ENCODE assay signal across 19 cellular contexts in genomic region chr22:33520904-33521780, GRCh38.
A peak's percentile ranks its signal among the peaks of the same experiment; 100 is the strongest.
DNase-seq lines count a peak whose midpoint lies in the region; ATAC-seq, FAIRE-seq and TF ChIP-seq lines count a peak whose summit lies in the region.
"Had no signal": no experiment of that assay in that cellular context is flagged by ENCODE, and none has a peak within 500 bp of the region (broad histone marks: within the 10 kb centered on the region; RNA-seq: fewer than 3 reads in every experiment).

No MANE protein-coding gene starts in this region.

- CTCF ChIA-PET in HepG2 (lab: Yijun Ruan, JAX; ENCODE audit: low intra/inter-chr PET ratio, low total read pairs): interaction anchor here (3.4 kb wide), 1 partner anchor 58 kb away, joined by 76 read pairs; no protein-coding TSS in a partner anchor

- no peak overlapping the region for H3K27ac ChIP-seq in BLaER1
- peak overlapping the region; percentile 51 for H3K27ac ChIP-seq in HepG2 (ENCODE audit: extremely low read length, insufficient read depth, low read length)

- peaks cover 7% of the 10 kb centered on the region; the same call in 1 of the 2 replicates for H3K36me3 ChIP-seq in BLaER1
- peaks cover 0 to 2% of the 10 kb centered on the region in 2 experiments; a peak in 3 of 5 replicates for H3K36me3 ChIP-seq in HepG2 (replicated peaks in 1 of 2; ENCODE audit: control insufficient read depth in 1 of 2, insufficient read depth in 2 of 2, low read length in 2 of 2)
- H3K36me3 ChIP-seq: MG63 had no signal

- no peak for TF ChIP-seq POLR2A in HepG2 (IDR thresholded peaks at IDR 0.05; ENCODE audit: insufficient read depth in 1 of 2, low read depth in 2 of 2, low read length in 2 of 2)

- TF ChIP-seq EP300 in HepG2 (IDR thresholded peaks at IDR 0.05; ENCODE audit: low read depth in 2 of 2, low read length in 2 of 2) (no peak), HepG2 (CRISPR knock-in tag; IDR thresholded peaks at IDR 0.05; ENCODE audit: borderline replicate concordance) (no peak)

- no peak for TF ChIP-seq CTCF in HepG2 (CRISPR knock-in tag; IDR thresholded peaks at IDR 0.05)
- no peak for TF ChIP-seq CTCF in progenitor cell of endocrine pancreas (IDR thresholded peaks at IDR 0.05; ENCODE audit: unreplicated experiment)

- H3K9me3 Mint-ChIP-seq in IgD-negative memory B cell: peaks cover 0 to 2% (median 0%) of the 10 kb centered on the region in 3 donors
- H3K9me3 Mint-ChIP-seq in progenitor cell of endocrine pancreas (ENCODE audit: low read depth): no peaks in the 10 kb centered on the region
- H3K9me3 Mint-ChIP-seq in naive thymus-derived CD8-positive, alpha-beta T cell: peaks cover 0 to 10% (median 0%) of the 10 kb centered on the region in 9 donors

- H3K27ac Mint-ChIP-seq in IgD-negative memory B cell (peak overlapping the region in 2 of 3 donors; percentile 57 to 91), progenitor cell of endocrine pancreas (peak overlapping the region; percentile 33)
- peak overlapping the region in 1 of 10 donors; percentile 7 for H3K27ac Mint-ChIP-seq in naive thymus-derived CD8-positive, alpha-beta T cell

- H3K4me3 Mint-ChIP-seq in IgD-negative memory B cell (peak overlapping the region in 3 of 4 donors; percentile 30 to 88 (median 73)), progenitor cell of endocrine pancreas (ENCODE audit: low read depth) (no peak overlapping the region)
- H3K4me3 Mint-ChIP-seq in naive thymus-derived CD8-positive, alpha-beta T cell: no peak overlapping the region
- H3K4me3 Mint-ChIP-seq: CD4-positive, CD25-positive, alpha-beta regulatory T cell; H9 had no signal

- intact Hi-C loops in HepG2 (cut with micrococcal nuclease; ENCODE audit: unreplicated experiment): no loop called here

- no peak for TF ChIP-seq RAD21 in HepG2 (CRISPR knock-in tag; IDR thresholded peaks at IDR 0.05)

- H3K27me3 ChIP-seq in BLaER1: no peaks in the 10 kb centered on the region
- no peaks in the 10 kb centered on the region for H3K27me3 ChIP-seq in HepG2 (ENCODE audit: control insufficient read depth in 1 of 2, insufficient read depth in 2 of 2, low read length in 2 of 2)
- H3K27me3 ChIP-seq: MG63 had no signal

- no TSS peak for BruUV-seq in HepG2 (replicated peaks; lab: Mats Ljungman, UMichigan)

- WGBS in HepG2 (ENCODE audit: low lambda C conversion rate): 95% methylated on average over 7 of the region's 8 CpGs

- no peaks in the 10 kb centered on the region for H3K79me2 ChIP-seq in HepG2 (ENCODE audit: insufficient read depth, low read length)

- H3K4me3 ChIP-seq in BLaER1 (no peak overlapping the region), HepG2 (replicated peaks in 1 of 3; ENCODE audit: insufficient read depth in 1 of 3, low read depth in 2 of 3, low read length in 3 of 3) (no peak overlapping the region)
- H3K4me3 ChIP-seq: K562, MG63 had no signal

- H3K4me1 ChIP-seq in BLaER1 (peaks cover 55% of the 10 kb centered on the region), HepG2 (ENCODE audit: insufficient read depth, low read length) (peaks cover 84% of the 10 kb centered on the region)

- H3K4me2 ChIP-seq in BLaER1 (peak overlapping the region; percentile 54), HepG2 (ENCODE audit: low read depth, low read length) (no peak overlapping the region)

- H4K20me1 ChIP-seq in BLaER1 (no peaks in the 10 kb centered on the region), HepG2 (ENCODE audit: insufficient read depth, low read length) (no peaks in the 10 kb centered on the region)

- in situ Hi-C loops in HepG2 (cut with HindIII; ENCODE audit: extremely low pct_ligation_motif_present, low pct_unique_long_range_greater_than_20kb): loop anchor here (25.0 kb wide), 1 partner anchor 391 kb away; the partner anchor contains the start of gene LARGE1

- no peak for DNase-seq in HepG2 (ENCODE audit: low spot score)
- no peak for DNase-seq in progenitor cell of endocrine pancreas (ENCODE audit: low spot score, unreplicated experiment)
- DNase-seq in naive thymus-derived CD8-positive, alpha-beta T cell: no peak
- DNase-seq in NCI-H2196 (lab: John Stamatoyannopoulos, UW; ENCODE audit: unreplicated experiment): no peak
- no peak for DNase-seq in activated gamma-delta T cell treated with Interleukin-2 at 50 U/mL for 16 hours
- no peak for DNase-seq in HPDE6-E6E7 (ENCODE audit: extremely low spot score)
- DNase-seq: CD4-positive, CD25-positive, alpha-beta regulatory T cell; H9; MG63; NCI-H1417; NCI-H1694 treated with DMSO at 0.1 percent for 48 hours; NCI-H2081 treated with DMSO at 0.1 percent for 48 hours; NCI-H2171 treated with DMSO at 0.1 percent for 48 hours; NCI-H446; NCI-H526; Right ventricle myocardium superior had no signal

- H3K9me3 ChIP-seq in BLaER1 (peaks cover 6% of the 10 kb centered on the region; the same call in 1 of the 2 replicates), HepG2 (ENCODE audit: low read length) (0 out of 2 replicates have a peak, but pooled peaks cover 5% of the 10 kb centered on the region)
- H3K9me3 ChIP-seq: MG63 had no signal

- H3K27me3 Mint-ChIP-seq in IgD-negative memory B cell: peaks cover 2% of the 10 kb centered on the region
- no peaks in the 10 kb centered on the region for H3K27me3 Mint-ChIP-seq in progenitor cell of endocrine pancreas
- H3K27me3 Mint-ChIP-seq in naive thymus-derived CD8-positive, alpha-beta T cell: no peaks in the 10 kb centered on the region
- H3K27me3 Mint-ChIP-seq: CD4-positive, CD25-positive, alpha-beta regulatory T cell had no signal

- H3K4me1 Mint-ChIP-seq in IgD-negative memory B cell (peaks cover 44 to 49% (median 48%) of the 10 kb centered on the region in 3 donors), progenitor cell of endocrine pancreas (ENCODE audit: low read depth) (peaks cover 24% of the 10 kb centered on the region)
- H3K4me1 Mint-ChIP-seq in naive thymus-derived CD8-positive, alpha-beta T cell: peaks cover 0 to 44% (median 4%) of the 10 kb centered on the region in 4 donors
- H3K4me1 Mint-ChIP-seq: CD4-positive, CD25-positive, alpha-beta regulatory T cell had no signal

- H3K9ac ChIP-seq in BLaER1: no peak overlapping the region
- H3K9ac ChIP-seq in HepG2 (ENCODE audit: insufficient read depth, low read depth, low read length): no peak overlapping the region

- FAIRE-seq in HepG2 (lab: Jason Lieb, UNC): no peak
- FAIRE-seq: K562 had no signal

- H3K36me3 Mint-ChIP-seq in IgD-negative memory B cell (no peaks in the 10 kb centered on the region), progenitor cell of endocrine pancreas (ENCODE audit: insufficient read depth) (peaks cover 15% of the 10 kb centered on the region)
- no peaks in the 10 kb centered on the region for H3K36me3 Mint-ChIP-seq in naive thymus-derived CD8-positive, alpha-beta T cell
- H3K36me3 Mint-ChIP-seq: CD4-positive, CD25-positive, alpha-beta regulatory T cell had no signal

- ATAC-seq in HepG2: no peak
- ATAC-seq in naive thymus-derived CD8-positive, alpha-beta T cell: no peak
- ATAC-seq: K562 had no signal

- H2AFZ ChIP-seq in HepG2 (ENCODE audit: low read length): no peak overlapping the region

- POLR2A ChIA-PET in HepG2 (lab: Yijun Ruan, JAX): interaction anchor here (0.8 to 8.1 kb wide), 5 partner anchors 19 to 58 kb away, joined by 3 to 68 read pairs (median 5); no protein-coding TSS in a partner anchor
- POLR2A ChIA-PET in naive thymus-derived CD8-positive, alpha-beta T cell (lab: Charles Lee): no interaction called here

TF ChIP-seq in HepG2, 621 proteins besides CTCF, POLR2A, EP300 and RAD21 (continues in another document):
- TF ChIP-seq USF2 (IDR thresholded peaks at IDR 0.05; ENCODE audit: low read depth, low read length) (no peak), USF2 (CRISPR knock-in tag; IDR thresholded peaks at IDR 0.05; ENCODE audit: borderline replicate concordance) (no peak), PITX1 (CRISPR knock-in tag; IDR thresholded peaks at IDR 0.05) (no peak), FIP1L1 (IDR thresholded peaks at IDR 0.05; ENCODE audit: borderline replicate concordance, insufficient read depth, low read depth, low read length) (no peak), ZNF3 (CRISPR knock-in tag; IDR thresholded peaks at IDR 0.05) (no peak), ZNF749 (CRISPR knock-in tag; IDR thresholded peaks at IDR 0.05; ENCODE audit: borderline replicate concordance) (no peak), RBAK (CRISPR knock-in tag; IDR thresholded peaks at IDR 0.05) (peak; percentile 99), ZNF616 (CRISPR knock-in tag; IDR thresholded peaks at IDR 0.05; ENCODE audit: low read depth) (no peak), ZUFSP (CRISPR knock-in tag; IDR thresholded peaks at IDR 0.05; ENCODE audit: borderline replicate concordance) (no peak), ZNF782 (CRISPR knock-in tag; IDR thresholded peaks at IDR 0.05; ENCODE audit: borderline replicate concordance) (no peak), EED (CRISPR knock-in tag; IDR thresholded peaks at IDR 0.05) (no peak), ZNF790 (CRISPR knock-in tag; IDR thresholded peaks at IDR 0.05; ENCODE audit: borderline replicate concordance) (no peak), KDM1A (CRISPR knock-in tag; IDR thresholded peaks at IDR 0.05) (peak; percentile 43; the same call in 1 of the 2 replicates)

Comparison
In these comparisons a context has a peak if more than half of its experiments do, and no peak if none do; other contexts are left out.
1. H3K4me3 Mint-ChIP-seq: peak in IgD-negative memory B cell (3 of 4); none in progenitor cell of endocrine pancreas (single experiment) and naive thymus-derived CD8-positive, alpha-beta T cell (0 of 10).